ENCODE assay signal across 2 cellular contexts in the genomic region with DNA sequence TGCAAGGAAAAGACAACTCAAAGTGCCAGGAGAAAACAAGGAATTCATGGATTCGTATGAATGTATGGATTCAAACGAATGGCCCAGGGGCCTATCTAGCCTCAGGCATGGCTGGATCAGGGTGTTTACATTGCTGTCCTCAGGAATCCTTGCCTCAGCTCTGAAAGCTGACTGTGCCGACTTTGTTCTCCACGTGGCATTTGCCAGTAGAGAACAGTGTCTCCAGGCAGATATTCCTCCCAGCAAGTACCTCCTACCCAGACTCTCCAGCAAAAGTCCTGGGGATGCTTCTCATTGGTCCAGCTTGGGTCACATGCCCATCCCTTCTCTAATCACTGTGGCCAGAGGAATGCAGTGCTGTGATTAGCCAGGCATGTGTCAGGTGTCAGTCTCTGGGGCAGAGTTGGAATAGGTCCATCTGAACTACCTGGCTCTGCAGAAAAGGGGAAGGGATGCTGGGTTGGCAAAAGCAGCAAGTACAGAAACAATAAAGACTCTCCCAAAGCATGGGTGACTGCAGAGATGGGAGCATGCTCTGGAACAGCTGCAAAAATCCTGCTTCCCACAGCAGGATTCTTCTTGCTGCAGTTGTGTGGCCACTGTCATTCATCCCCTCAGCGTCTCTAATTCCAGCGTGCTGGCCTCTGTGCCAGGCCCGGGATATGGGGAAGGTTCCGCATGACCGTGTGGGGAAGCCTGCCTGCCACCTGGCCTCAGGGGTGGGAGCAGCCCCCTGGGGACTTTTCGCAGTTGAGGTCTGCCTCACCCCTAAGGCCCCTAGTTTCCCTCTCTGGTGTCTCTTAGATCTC.
A peak's percentile ranks its signal among the peaks of the same experiment; 100 is the strongest.
TF ChIP-seq lines count a peak whose summit lies in the region.

No MANE protein-coding gene starts in this region.

TF ChIP-seq in IMR-90, 13 proteins besides CTCF, POLR2A, EP300 and RAD21:
- TF ChIP-seq, protein P1, sequence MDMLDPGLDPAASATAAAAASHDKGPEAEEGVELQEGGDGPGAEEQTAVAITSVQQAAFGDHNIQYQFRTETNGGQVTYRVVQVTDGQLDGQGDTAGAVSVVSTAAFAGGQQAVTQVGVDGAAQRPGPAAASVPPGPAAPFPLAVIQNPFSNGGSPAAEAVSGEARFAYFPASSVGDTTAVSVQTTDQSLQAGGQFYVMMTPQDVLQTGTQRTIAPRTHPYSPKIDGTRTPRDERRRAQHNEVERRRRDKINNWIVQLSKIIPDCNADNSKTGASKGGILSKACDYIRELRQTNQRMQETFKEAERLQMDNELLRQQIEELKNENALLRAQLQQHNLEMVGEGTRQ (IDR thresholded peaks at IDR 0.05; ENCODE audit: low read depth, low read length), result peak; percentile 94
- no peak for TF ChIP-seq RFX5 (IDR thresholded peaks at IDR 0.05; ENCODE audit: low read depth, low read length)
TF ChIP-seq in IMR-90: peak in this region for 1.

TF ChIP-seq in K562, 482 proteins besides CTCF, POLR2A, EP300 and RAD21 (continues in another document):
- TF ChIP-seq ZNF41 (CRISPR knock-in tag; conservative IDR thresholded peaks at IDR 0.05) (no peak), ZNF316 (IDR thresholded peaks at IDR 0.05) (no peak), FOXA1 (IDR thresholded peaks at IDR 0.05; ENCODE audit: borderline replicate concordance) (no peak), CBFA2T2 (conservative IDR thresholded peaks at IDR 0.05) (peak; percentile 39; the same call in 1 of the 2 replicates), RCOR1 (IDR thresholded peaks at IDR 0.05; ENCODE audit: borderline replicate concordance in 1 of 2, low read depth in 2 of 2, low read length in 2 of 2) (peak in 1 of 2 experiments; percentile 92; a peak in 2 of 4 replicates), U2AF2 (optimal IDR thresholded peaks at IDR 0.05; ENCODE audit: low read depth, low read length) (no peak), SUPT5H (IDR thresholded peaks at IDR 0.05) (no peak), SPI1 (IDR thresholded peaks at IDR 0.05; ENCODE audit: borderline replicate concordance, low read depth, low read length) (0 out of 2 replicates have a peak, but pooled peaks have one; percentile 7), NFYB (IDR thresholded peaks at IDR 0.05; ENCODE audit: extremely low read depth, insufficient read length) (peak; percentile 65), KDM1A (IDR thresholded peaks at IDR 0.05) (peak; percentile 79 to 89), ZNF253 (CRISPR knock-in tag; conservative IDR thresholded peaks at IDR 0.05) (no peak), BRD4 (IDR thresholded peaks at IDR 0.05) (no peak), FOXJ2 (tag; IDR thresholded peaks at IDR 0.05) (no peak), NFIC (IDR thresholded peaks at IDR 0.05) (peak; percentile 22; the same call in 1 of the 2 replicates), KLF10 (CRISPR knock-in tag; IDR thresholded peaks at IDR 0.05) (no peak), ZNF431 (CRISPR knock-in tag; IDR thresholded peaks at IDR 0.05) (no peak), YY1 (IDR thresholded peaks at IDR 0.05; ENCODE audit: borderline replicate concordance in 1 of 3, control insufficient read depth in 1 of 3, extremely low read depth in 1 of 3, insufficient read depth in 3 of 3, insufficient read length in 1 of 3, insufficient replicate concordance in 2 of 3, low read depth in 1 of 3, low read length in 2 of 3) (no peak), ZNF263 (CRISPR knock-in tag; IDR thresholded peaks at IDR 0.05; ENCODE audit: borderline replicate concordance) (no peak), HDGF (IDR thresholded peaks at IDR 0.05) (no peak), MCM3 (IDR thresholded peaks at IDR 0.05) (no peak), RB1 (IDR thresholded peaks at IDR 0.05; ENCODE audit: low read depth) (no peak), DIDO1 (tag; IDR thresholded peaks at IDR 0.05; ENCODE audit: low read depth) (no peak), PHF21A (IDR thresholded peaks at IDR 0.05; ENCODE audit: borderline replicate concordance, low read depth) (peak; percentile 85; the same call in 1 of the 2 replicates), KDM2B (CRISPR knock-in tag; IDR thresholded peaks at IDR 0.05) (no peak)
- TF ChIP-seq, protein P2, sequence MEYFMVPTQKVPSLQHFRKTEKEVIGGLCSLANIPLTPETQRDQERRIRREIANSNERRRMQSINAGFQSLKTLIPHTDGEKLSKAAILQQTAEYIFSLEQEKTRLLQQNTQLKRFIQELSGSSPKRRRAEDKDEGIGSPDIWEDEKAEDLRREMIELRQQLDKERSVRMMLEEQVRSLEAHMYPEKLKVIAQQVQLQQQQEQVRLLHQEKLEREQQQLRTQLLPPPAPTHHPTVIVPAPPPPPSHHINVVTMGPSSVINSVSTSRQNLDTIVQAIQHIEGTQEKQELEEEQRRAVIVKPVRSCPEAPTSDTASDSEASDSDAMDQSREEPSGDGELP (CRISPR knock-in tag; IDR thresholded peaks at IDR 0.05; ENCODE audit: borderline replicate concordance), result no peak
- TF ChIP-seq, protein P1 (CRISPR knock-in tag; IDR thresholded peaks at IDR 0.05), result peak; percentile 90
- TF ChIP-seq, protein P3, sequence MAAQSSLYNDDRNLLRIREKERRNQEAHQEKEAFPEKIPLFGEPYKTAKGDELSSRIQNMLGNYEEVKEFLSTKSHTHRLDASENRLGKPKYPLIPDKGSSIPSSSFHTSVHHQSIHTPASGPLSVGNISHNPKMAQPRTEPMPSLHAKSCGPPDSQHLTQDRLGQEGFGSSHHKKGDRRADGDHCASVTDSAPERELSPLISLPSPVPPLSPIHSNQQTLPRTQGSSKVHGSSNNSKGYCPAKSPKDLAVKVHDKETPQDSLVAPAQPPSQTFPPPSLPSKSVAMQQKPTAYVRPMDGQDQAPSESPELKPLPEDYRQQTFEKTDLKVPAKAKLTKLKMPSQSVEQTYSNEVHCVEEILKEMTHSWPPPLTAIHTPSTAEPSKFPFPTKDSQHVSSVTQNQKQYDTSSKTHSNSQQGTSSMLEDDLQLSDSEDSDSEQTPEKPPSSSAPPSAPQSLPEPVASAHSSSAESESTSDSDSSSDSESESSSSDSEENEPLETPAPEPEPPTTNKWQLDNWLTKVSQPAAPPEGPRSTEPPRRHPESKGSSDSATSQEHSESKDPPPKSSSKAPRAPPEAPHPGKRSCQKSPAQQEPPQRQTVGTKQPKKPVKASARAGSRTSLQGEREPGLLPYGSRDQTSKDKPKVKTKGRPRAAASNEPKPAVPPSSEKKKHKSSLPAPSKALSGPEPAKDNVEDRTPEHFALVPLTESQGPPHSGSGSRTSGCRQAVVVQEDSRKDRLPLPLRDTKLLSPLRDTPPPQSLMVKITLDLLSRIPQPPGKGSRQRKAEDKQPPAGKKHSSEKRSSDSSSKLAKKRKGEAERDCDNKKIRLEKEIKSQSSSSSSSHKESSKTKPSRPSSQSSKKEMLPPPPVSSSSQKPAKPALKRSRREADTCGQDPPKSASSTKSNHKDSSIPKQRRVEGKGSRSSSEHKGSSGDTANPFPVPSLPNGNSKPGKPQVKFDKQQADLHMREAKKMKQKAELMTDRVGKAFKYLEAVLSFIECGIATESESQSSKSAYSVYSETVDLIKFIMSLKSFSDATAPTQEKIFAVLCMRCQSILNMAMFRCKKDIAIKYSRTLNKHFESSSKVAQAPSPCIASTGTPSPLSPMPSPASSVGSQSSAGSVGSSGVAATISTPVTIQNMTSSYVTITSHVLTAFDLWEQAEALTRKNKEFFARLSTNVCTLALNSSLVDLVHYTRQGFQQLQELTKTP (IDR thresholded peaks at IDR 0.05; ENCODE audit: low read depth in 1 of 2, partially characterized antibody in 2 of 2), result no peak
- TF ChIP-seq, protein P4, sequence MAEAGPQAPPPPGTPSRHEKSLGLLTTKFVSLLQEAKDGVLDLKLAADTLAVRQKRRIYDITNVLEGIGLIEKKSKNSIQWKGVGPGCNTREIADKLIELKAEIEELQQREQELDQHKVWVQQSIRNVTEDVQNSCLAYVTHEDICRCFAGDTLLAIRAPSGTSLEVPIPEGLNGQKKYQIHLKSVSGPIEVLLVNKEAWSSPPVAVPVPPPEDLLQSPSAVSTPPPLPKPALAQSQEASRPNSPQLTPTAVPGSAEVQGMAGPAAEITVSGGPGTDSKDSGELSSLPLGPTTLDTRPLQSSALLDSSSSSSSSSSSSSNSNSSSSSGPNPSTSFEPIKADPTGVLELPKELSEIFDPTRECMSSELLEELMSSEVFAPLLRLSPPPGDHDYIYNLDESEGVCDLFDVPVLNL (CRISPR knock-in tag; IDR thresholded peaks at IDR 0.05; ENCODE audit: low read depth), result no peak
- TF ChIP-seq, protein P5, sequence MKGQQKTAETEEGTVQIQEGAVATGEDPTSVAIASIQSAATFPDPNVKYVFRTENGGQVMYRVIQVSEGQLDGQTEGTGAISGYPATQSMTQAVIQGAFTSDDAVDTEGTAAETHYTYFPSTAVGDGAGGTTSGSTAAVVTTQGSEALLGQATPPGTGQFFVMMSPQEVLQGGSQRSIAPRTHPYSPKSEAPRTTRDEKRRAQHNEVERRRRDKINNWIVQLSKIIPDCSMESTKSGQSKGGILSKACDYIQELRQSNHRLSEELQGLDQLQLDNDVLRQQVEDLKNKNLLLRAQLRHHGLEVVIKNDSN (CRISPR knock-in tag; IDR thresholded peaks at IDR 0.05), result peak; percentile 94
- TF ChIP-seq, protein P6, sequence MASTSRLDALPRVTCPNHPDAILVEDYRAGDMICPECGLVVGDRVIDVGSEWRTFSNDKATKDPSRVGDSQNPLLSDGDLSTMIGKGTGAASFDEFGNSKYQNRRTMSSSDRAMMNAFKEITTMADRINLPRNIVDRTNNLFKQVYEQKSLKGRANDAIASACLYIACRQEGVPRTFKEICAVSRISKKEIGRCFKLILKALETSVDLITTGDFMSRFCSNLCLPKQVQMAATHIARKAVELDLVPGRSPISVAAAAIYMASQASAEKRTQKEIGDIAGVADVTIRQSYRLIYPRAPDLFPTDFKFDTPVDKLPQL (IDR thresholded peaks at IDR 0.05; ENCODE audit: extremely low read depth, insufficient read length), result no peak
- TF ChIP-seq, protein P7, sequence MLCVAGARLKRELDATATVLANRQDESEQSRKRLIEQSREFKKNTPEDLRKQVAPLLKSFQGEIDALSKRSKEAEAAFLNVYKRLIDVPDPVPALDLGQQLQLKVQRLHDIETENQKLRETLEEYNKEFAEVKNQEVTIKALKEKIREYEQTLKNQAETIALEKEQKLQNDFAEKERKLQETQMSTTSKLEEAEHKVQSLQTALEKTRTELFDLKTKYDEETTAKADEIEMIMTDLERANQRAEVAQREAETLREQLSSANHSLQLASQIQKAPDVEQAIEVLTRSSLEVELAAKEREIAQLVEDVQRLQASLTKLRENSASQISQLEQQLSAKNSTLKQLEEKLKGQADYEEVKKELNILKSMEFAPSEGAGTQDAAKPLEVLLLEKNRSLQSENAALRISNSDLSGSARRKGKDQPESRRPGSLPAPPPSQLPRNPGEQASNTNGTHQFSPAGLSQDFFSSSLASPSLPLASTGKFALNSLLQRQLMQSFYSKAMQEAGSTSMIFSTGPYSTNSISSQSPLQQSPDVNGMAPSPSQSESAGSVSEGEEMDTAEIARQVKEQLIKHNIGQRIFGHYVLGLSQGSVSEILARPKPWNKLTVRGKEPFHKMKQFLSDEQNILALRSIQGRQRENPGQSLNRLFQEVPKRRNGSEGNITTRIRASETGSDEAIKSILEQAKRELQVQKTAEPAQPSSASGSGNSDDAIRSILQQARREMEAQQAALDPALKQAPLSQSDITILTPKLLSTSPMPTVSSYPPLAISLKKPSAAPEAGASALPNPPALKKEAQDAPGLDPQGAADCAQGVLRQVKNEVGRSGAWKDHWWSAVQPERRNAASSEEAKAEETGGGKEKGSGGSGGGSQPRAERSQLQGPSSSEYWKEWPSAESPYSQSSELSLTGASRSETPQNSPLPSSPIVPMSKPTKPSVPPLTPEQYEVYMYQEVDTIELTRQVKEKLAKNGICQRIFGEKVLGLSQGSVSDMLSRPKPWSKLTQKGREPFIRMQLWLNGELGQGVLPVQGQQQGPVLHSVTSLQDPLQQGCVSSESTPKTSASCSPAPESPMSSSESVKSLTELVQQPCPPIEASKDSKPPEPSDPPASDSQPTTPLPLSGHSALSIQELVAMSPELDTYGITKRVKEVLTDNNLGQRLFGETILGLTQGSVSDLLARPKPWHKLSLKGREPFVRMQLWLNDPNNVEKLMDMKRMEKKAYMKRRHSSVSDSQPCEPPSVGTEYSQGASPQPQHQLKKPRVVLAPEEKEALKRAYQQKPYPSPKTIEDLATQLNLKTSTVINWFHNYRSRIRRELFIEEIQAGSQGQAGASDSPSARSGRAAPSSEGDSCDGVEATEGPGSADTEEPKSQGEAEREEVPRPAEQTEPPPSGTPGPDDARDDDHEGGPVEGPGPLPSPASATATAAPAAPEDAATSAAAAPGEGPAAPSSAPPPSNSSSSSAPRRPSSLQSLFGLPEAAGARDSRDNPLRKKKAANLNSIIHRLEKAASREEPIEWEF (CRISPR knock-in tag; IDR thresholded peaks at IDR 0.05), result no peak
- TF ChIP-seq, protein P8, sequence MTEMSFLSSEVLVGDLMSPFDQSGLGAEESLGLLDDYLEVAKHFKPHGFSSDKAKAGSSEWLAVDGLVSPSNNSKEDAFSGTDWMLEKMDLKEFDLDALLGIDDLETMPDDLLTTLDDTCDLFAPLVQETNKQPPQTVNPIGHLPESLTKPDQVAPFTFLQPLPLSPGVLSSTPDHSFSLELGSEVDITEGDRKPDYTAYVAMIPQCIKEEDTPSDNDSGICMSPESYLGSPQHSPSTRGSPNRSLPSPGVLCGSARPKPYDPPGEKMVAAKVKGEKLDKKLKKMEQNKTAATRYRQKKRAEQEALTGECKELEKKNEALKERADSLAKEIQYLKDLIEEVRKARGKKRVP (CRISPR knock-in tag; IDR thresholded peaks at IDR 0.05), result no peak
- TF ChIP-seq, protein P9, sequence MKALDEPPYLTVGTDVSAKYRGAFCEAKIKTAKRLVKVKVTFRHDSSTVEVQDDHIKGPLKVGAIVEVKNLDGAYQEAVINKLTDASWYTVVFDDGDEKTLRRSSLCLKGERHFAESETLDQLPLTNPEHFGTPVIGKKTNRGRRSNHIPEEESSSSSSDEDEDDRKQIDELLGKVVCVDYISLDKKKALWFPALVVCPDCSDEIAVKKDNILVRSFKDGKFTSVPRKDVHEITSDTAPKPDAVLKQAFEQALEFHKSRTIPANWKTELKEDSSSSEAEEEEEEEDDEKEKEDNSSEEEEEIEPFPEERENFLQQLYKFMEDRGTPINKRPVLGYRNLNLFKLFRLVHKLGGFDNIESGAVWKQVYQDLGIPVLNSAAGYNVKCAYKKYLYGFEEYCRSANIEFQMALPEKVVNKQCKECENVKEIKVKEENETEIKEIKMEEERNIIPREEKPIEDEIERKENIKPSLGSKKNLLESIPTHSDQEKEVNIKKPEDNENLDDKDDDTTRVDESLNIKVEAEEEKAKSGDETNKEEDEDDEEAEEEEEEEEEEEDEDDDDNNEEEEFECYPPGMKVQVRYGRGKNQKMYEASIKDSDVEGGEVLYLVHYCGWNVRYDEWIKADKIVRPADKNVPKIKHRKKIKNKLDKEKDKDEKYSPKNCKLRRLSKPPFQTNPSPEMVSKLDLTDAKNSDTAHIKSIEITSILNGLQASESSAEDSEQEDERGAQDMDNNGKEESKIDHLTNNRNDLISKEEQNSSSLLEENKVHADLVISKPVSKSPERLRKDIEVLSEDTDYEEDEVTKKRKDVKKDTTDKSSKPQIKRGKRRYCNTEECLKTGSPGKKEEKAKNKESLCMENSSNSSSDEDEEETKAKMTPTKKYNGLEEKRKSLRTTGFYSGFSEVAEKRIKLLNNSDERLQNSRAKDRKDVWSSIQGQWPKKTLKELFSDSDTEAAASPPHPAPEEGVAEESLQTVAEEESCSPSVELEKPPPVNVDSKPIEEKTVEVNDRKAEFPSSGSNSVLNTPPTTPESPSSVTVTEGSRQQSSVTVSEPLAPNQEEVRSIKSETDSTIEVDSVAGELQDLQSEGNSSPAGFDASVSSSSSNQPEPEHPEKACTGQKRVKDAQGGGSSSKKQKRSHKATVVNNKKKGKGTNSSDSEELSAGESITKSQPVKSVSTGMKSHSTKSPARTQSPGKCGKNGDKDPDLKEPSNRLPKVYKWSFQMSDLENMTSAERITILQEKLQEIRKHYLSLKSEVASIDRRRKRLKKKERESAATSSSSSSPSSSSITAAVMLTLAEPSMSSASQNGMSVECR (CRISPR knock-in tag; IDR thresholded peaks at IDR 0.05), result no peak
